In genomic region chr17:64938290-64938689, GRCh38 we compare ENCODE assay signal across 9 cellular contexts.
"Had no signal": no experiment of that assay in that cellular context is flagged by ENCODE, and none has a peak within 500 bp of the region (broad histone marks: within the 10 kb centered on the region; RNA-seq: fewer than 3 reads in every experiment).

No MANE protein-coding gene starts in this region.

- H3K27me3 Mint-ChIP-seq: activated naive CD4-positive, alpha-beta T cell treated with anti-CD3 and anti-CD28 coated beads, Interleukin-2, amount 50 U/mL, for 24 hours; T-cell had no signal

- H3K27ac Mint-ChIP-seq: activated naive CD4-positive, alpha-beta T cell treated with anti-CD3 and anti-CD28 coated beads, Interleukin-2, amount 50 U/mL, for 24 hours; T-cell had no signal

- H3K27ac ChIP-seq: coronary artery, neutrophil, tibial artery had no signal

- H3K36me3 Mint-ChIP-seq: activated naive CD4-positive, alpha-beta T cell treated with anti-CD3 and anti-CD28 coated beads, Interleukin-2, amount 50 U/mL, for 24 hours; T-cell had no signal

- H3K9me3 ChIP-seq: neutrophil, tibial artery had no signal

- H3K36me3 ChIP-seq: neutrophil, tibial artery had no signal

- H3K4me1 ChIP-seq: tibial artery had no signal

- H3K4me3 Mint-ChIP-seq: activated naive CD4-positive, alpha-beta T cell treated with anti-CD3 and anti-CD28 coated beads, Interleukin-2, amount 50 U/mL, for 24 hours; T-cell had no signal

- H3K9me3 Mint-ChIP-seq: activated naive CD4-positive, alpha-beta T cell treated with anti-CD3 and anti-CD28 coated beads, Interleukin-2, amount 50 U/mL, for 24 hours; naive thymus-derived CD4-positive, alpha-beta T cell; T-cell had no signal

- H3K27me3 ChIP-seq: neutrophil, tibial artery had no signal

- H3K4me3 ChIP-seq: coronary artery, tibial artery had no signal

- DNase-seq: central memory CD4-positive, alpha-beta T cell; effector CD8-positive, alpha-beta T cell; mammary epithelial cell had no signal
